In genomic region chr18:76353500-76353899, GRCh38 we compare ENCODE assay signal across 23 cellular contexts.
"Had no signal": no experiment of that assay in that cellular context is flagged by ENCODE, and none has a peak within 500 bp of the region (broad histone marks: within the 10 kb centered on the region; RNA-seq: fewer than 3 reads in every experiment).

No MANE protein-coding gene starts in this region.

- H3K4me2 ChIP-seq: smooth muscle cell had no signal

- H3K4me3 Mint-ChIP-seq: effector memory CD8-positive, alpha-beta T cell; naive thymus-derived CD4-positive, alpha-beta T cell; nephron; stimulated activated naive CD8-positive, alpha-beta T cell treated with anti-CD3 and anti-CD28 coated beads, Interleukin-15, amount 100 ng/mL, for 72 hours had no signal

- H3K9me3 Mint-ChIP-seq: effector memory CD8-positive, alpha-beta T cell had no signal

- H3K36me3 ChIP-seq: colonic mucosa, pancreas had no signal

- DNase-seq: colonic mucosa; dermis blood vessel endothelial cell; effector memory CD8-positive, alpha-beta T cell; erythroblast; hypothalamus; mesendoderm; midbrain; naive thymus-derived CD4-positive, alpha-beta T cell; occipital lobe; pancreas; stimulated activated CD4-positive, alpha-beta T cell treated with anti-CD3 and anti-CD28 coated beads, Interleukin-12 subunit alpha, Interleukin-12 subunit beta, amount 100 ng/mL, for 4 hours; stimulated activated CD4-positive, alpha-beta T cell treated with anti-CD3 and anti-CD28 coated beads, Interleukin-1b, Interleukin-23, amount 100 ng/mL, for 48 hours; stimulated activated CD4-positive, alpha-beta T cell treated with anti-CD3 and anti-CD28 coated beads, Interleukin-4, amount 100 ng/mL, for 1 hour; stimulated activated CD8-positive, alpha-beta memory T cell treated with anti-CD3 and anti-CD28 coated beads, Interleukin-4, amount 100 ng/mL, for 48 hours; stimulated activated naive CD4-positive, alpha-beta T cell; stimulated activated naive CD8-positive, alpha-beta T cell treated with anti-CD3 and anti-CD28 coated beads, Interleukin-15, amount 100 ng/mL, for 72 hours; thyroid gland; trophoblast cell had no signal

- H3K27ac Mint-ChIP-seq: effector memory CD8-positive, alpha-beta T cell; nephron had no signal

- H3K9me3 ChIP-seq: colonic mucosa, pancreas, suprapubic skin, thyroid gland had no signal

- FAIRE-seq: frontal cortex, pancreas had no signal

- H3K4me3 ChIP-seq: colonic mucosa, pancreas, smooth muscle cell, suprapubic skin, thyroid gland had no signal

- H3K27me3 ChIP-seq: colonic mucosa, pancreas, suprapubic skin, thyroid gland had no signal

- H3K27ac ChIP-seq: colonic mucosa, pancreas, suprapubic skin, thyroid gland had no signal

- ATAC-seq: effector memory CD8-positive, alpha-beta T cell; naive thymus-derived CD4-positive, alpha-beta T cell; pancreas; sciatic nerve; stimulated activated naive CD8-positive, alpha-beta T cell treated with anti-CD3 and anti-CD28 coated beads, Interleukin-15, amount 100 ng/mL, for 72 hours had no signal
